Comparison of ENCODE assay signal across 1 cellular context in genomic region chr7:51226042-51226755, GRCh38.
TF ChIP-seq lines count a peak whose summit lies in the region.

No MANE protein-coding gene starts in this region.

TF ChIP-seq in H1, 55 proteins besides CTCF, POLR2A, EP300 and RAD21:
- TF ChIP-seq, protein P1, sequence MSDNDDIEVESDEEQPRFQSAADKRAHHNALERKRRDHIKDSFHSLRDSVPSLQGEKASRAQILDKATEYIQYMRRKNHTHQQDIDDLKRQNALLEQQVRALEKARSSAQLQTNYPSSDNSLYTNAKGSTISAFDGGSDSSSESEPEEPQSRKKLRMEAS (IDR thresholded peaks at IDR 0.05), result no peak
- TF ChIP-seq CTBP2 (IDR thresholded peaks at IDR 0.05; ENCODE audit: borderline replicate concordance, insufficient read depth, insufficient read length, low read length) (no peak), CHD1 (IDR thresholded peaks at IDR 0.05; ENCODE audit: low read depth, low read length) (no peak), TBP (IDR thresholded peaks at IDR 0.05; ENCODE audit: low read depth, low read length) (no peak), TEAD4 (IDR thresholded peaks at IDR 0.05; ENCODE audit: low read depth, low read length) (no peak), JUN (IDR thresholded peaks at IDR 0.05; ENCODE audit: low read depth, low read length) (no peak), ATF2 (IDR thresholded peaks at IDR 0.05; ENCODE audit: low read length) (no peak), ATF3 (IDR thresholded peaks at IDR 0.05; ENCODE audit: insufficient read depth, low read depth, low read length) (no peak), SRF (IDR thresholded peaks at IDR 0.05; ENCODE audit: low read depth, low read length) (no peak), CBX8 (IDR thresholded peaks at IDR 0.05; ENCODE audit: borderline replicate concordance, low read depth, low read length) (no peak)
